In genomic region chr7:118184392-118184899, GRCh38 we compare ENCODE assay signal across 1 cellular context.
TF ChIP-seq lines count a peak whose summit lies in the region.

No MANE protein-coding gene starts in this region.

TF ChIP-seq in A549, 52 proteins besides CTCF, POLR2A, EP300 and RAD21 (continued from another document):
- TF ChIP-seq HMGXB4 (CRISPR knock-in tag; IDR thresholded peaks at IDR 0.05; ENCODE audit: borderline replicate concordance), result no peak
- no peak for TF ChIP-seq NFE2L2 (conservative IDR thresholded peaks at IDR 0.05; ENCODE audit: low read length)
- TF ChIP-seq HOXA7 (CRISPR knock-in tag; IDR thresholded peaks at IDR 0.05), result no peak
- TF ChIP-seq HOXB5 (CRISPR knock-in tag; IDR thresholded peaks at IDR 0.05), result no peak
- TF ChIP-seq RNF2 (IDR thresholded peaks at IDR 0.05; ENCODE audit: borderline replicate concordance, low read depth), result no peak
- TF ChIP-seq TFCP2L1 (CRISPR knock-in tag; IDR thresholded peaks at IDR 0.05), result no peak
- TF ChIP-seq FOSL2 (IDR thresholded peaks at IDR 0.05), result no peak
- no peak for TF ChIP-seq FOSL2 (CRISPR knock-in tag; IDR thresholded peaks at IDR 0.05)
- TF ChIP-seq CEBPB (IDR thresholded peaks at IDR 0.05), result no peak
- no peak for TF ChIP-seq REST (IDR thresholded peaks at IDR 0.05)
- TF ChIP-seq, protein P1, sequence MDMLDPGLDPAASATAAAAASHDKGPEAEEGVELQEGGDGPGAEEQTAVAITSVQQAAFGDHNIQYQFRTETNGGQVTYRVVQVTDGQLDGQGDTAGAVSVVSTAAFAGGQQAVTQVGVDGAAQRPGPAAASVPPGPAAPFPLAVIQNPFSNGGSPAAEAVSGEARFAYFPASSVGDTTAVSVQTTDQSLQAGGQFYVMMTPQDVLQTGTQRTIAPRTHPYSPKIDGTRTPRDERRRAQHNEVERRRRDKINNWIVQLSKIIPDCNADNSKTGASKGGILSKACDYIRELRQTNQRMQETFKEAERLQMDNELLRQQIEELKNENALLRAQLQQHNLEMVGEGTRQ (IDR thresholded peaks at IDR 0.05), result no peak
- no peak for TF ChIP-seq PHF8 (IDR thresholded peaks at IDR 0.05; ENCODE audit: borderline replicate concordance, low read depth)
